ENCODE assay signal across 20 cellular contexts in the genomic region with DNA sequence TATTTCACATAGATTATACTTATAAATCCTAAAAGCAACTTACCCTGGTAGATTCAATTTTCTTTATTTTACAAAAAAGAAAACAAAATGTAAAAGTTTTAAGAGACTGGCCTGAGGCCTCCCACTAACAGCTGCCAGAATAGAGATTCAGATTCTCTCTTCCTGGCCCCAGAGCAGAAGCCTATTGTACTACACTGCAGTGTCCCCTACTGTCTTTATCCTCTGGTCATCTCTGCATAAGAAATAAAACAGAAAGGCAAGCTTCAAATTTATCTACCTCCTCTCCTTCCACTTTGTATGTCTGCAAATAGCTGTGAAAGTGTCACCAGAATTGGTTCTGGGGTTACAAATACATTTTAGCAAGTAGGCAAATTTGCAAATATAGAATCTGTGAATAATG.
DNase-seq lines count a peak whose midpoint lies in the region; ATAC-seq and TF ChIP-seq lines count a peak whose summit lies in the region.
"Had no signal": no experiment of that assay in that cellular context is flagged by ENCODE, and none has a peak within 500 bp of the region (broad histone marks: within the 10 kb centered on the region; RNA-seq: fewer than 3 reads in every experiment).

No MANE protein-coding gene starts in this region.

- no peak for TF ChIP-seq POLR2A in HCT116 (IDR thresholded peaks at IDR 0.05; ENCODE audit: borderline replicate concordance, extremely low read depth, insufficient read depth, insufficient read length)

- CTCF ChIA-PET in HCT116 (lab: Charles Lee) = no interaction called here
- CTCF ChIA-PET in CD4-positive, alpha-beta memory T cell (lab: Charles Lee; ENCODE audit: partially characterized antibody) = no interaction called here

- H3K36me3 ChIP-seq in HCT116 (ENCODE audit: control insufficient read depth in 1 of 2, insufficient read depth in 2 of 2, low read length in 2 of 2) = no peaks in the 10 kb centered on the region
- no peaks in the 10 kb centered on the region for H3K36me3 ChIP-seq in CD4-positive, alpha-beta memory T cell (ENCODE audit: insufficient read depth, low read length)
- H3K36me3 ChIP-seq: gastroesophageal sphincter, left ventricle myocardium inferior, thyroid gland had no signal

- H3K27me3 ChIP-seq in HCT116 (ENCODE audit: insufficient read depth, low read length) (no peaks in the 10 kb centered on the region), dorsolateral prefrontal cortex (peaks cover 0 to 4% (median 0%) of the 10 kb centered on the region in 45 donors)
- H3K27me3 ChIP-seq in CD4-positive, alpha-beta memory T cell (ENCODE audit: insufficient read depth, low read length) = no peaks in the 10 kb centered on the region
- H3K27me3 ChIP-seq: gastroesophageal sphincter, thyroid gland had no signal

- H3K27ac ChIP-seq in HCT116 (ENCODE audit: low read depth, low read length) (no peak overlapping the region), dorsolateral prefrontal cortex (no peak overlapping the region)
- H3K27ac ChIP-seq in CD4-positive, alpha-beta memory T cell (ENCODE audit: low read depth, low read length) = no peak overlapping the region
- H3K27ac ChIP-seq: gastroesophageal sphincter, left ventricle myocardium inferior, thyroid gland had no signal

- TF ChIP-seq RAD21 in HCT116 (IDR thresholded peaks at IDR 0.05; ENCODE audit: low read depth) = peak; percentile 32; the same call in 1 of the 2 replicates

- no peaks in the 10 kb centered on the region for H4K20me1 ChIP-seq in HCT116 (ENCODE audit: insufficient read depth)

- peaks cover 3% of the 10 kb centered on the region for H3K9me3 Mint-ChIP-seq in mesothelial cell of epicardium
- peaks cover 17% of the 10 kb centered on the region for H3K9me3 Mint-ChIP-seq in stimulated activated effector memory CD8-positive, alpha-beta T cell treated with anti-CD3 and anti-CD28 coated beads, Interleukin-12 subunit alpha, Interleukin-12 subunit beta, amount 100 ng/mL, for 72 hours
- peaks cover 0 to 11% (median 4%) of the 10 kb centered on the region in 8 donors for H3K9me3 Mint-ChIP-seq in CD4-positive, alpha-beta memory T cell
- H3K9me3 Mint-ChIP-seq: dendritic cell treated with granulocyte-macrophage colony-stimulating factor and Interleukin-4, amounts not matched to agents 40 ng/mL and 50 ng/mL, for 4 days had no signal

- no peak overlapping the region for H3K4me2 ChIP-seq in HCT116 (ENCODE audit: low read length)
- H3K4me2 ChIP-seq: smooth muscle cell had no signal

- RAD21 ChIA-PET in HCT116 (lab: Charles Lee; ENCODE audit: low non-redundant PET in 1 of 2, low total read pairs in 2 of 2, uncharacterized antibody in 2 of 2, unreplicated experiment in 2 of 2) = no interaction called here

- peak overlapping the region; percentile 47 for H3K27ac Mint-ChIP-seq in mesothelial cell of epicardium
- H3K27ac Mint-ChIP-seq in stimulated activated effector memory CD8-positive, alpha-beta T cell treated with anti-CD3 and anti-CD28 coated beads, Interleukin-12 subunit alpha, Interleukin-12 subunit beta, amount 100 ng/mL, for 72 hours = no peak overlapping the region
- H3K27ac Mint-ChIP-seq in CD4-positive, alpha-beta memory T cell = peak overlapping the region in 1 of 7 donors; percentile 12
- H3K27ac Mint-ChIP-seq: activated naive CD8-positive, alpha-beta T cell treated with anti-CD3 and anti-CD28 coated beads, Interleukin-2, amount 50 U/mL, for 24 hours; activated T-cell treated with anti-CD3 and anti-CD28 coated beads, Interleukin-2, amount 50 U/mL, for 24 hours; CD8-positive, alpha-beta memory T cell; dendritic cell treated with granulocyte-macrophage colony-stimulating factor and Interleukin-4, amounts not matched to agents 40 ng/mL and 50 ng/mL, for 4 days had no signal

- no peak overlapping the region for H3K9ac ChIP-seq in HCT116 (ENCODE audit: low read length)

- TF ChIP-seq CTCF in HCT116 (IDR thresholded peaks at IDR 0.05 in 2 of 3, conservative IDR thresholded peaks at IDR 0.05 in 1 of 3; ENCODE audit: borderline replicate concordance in 1 of 3, insufficient read depth in 1 of 3, low read depth in 2 of 3, low read length in 2 of 3) (no peak), epithelial cell of proximal tubule (conservative IDR thresholded peaks at IDR 0.05; ENCODE audit: low read depth, low read length) (peak; percentile 59), mesothelial cell of epicardium (IDR thresholded peaks at IDR 0.05; ENCODE audit: unreplicated experiment) (no peak), dorsolateral prefrontal cortex (IDR thresholded peaks at IDR 0.05 in 54 of 56, conservative IDR thresholded peaks at IDR 0.05 in 2 of 56; ENCODE audit: low read depth in 1 of 56, partially characterized antibody in 56 of 56) (no peak)

- no peaks in the 10 kb centered on the region for H3K9me2 ChIP-seq in HCT116 (ENCODE audit: insufficient read depth)

- DNase-seq in HCT116 (ENCODE audit: low read depth, low spot score) (no peak), RKO (ENCODE audit: low spot score) (peak; percentile 28), epithelial cell of proximal tubule (ENCODE audit: low read depth) (no peak), mesothelial cell of epicardium (ENCODE audit: low spot score in 2 of 2, unreplicated experiment in 2 of 2) (no peak), dorsolateral prefrontal cortex (no peak), mesenteric fat pad (ENCODE audit: low spot score) (no peak)
- no peak for DNase-seq in stimulated activated effector memory CD8-positive, alpha-beta T cell treated with anti-CD3 and anti-CD28 coated beads, Interleukin-12 subunit alpha, Interleukin-12 subunit beta, amount 100 ng/mL, for 72 hours (ENCODE audit: low spot score in 2 of 2)
- DNase-seq in CD4-positive, alpha-beta memory T cell = no peak
- DNase-seq: activated CD4-positive, alpha-beta T cell treated with anti-CD3 and anti-CD28 coated beads for 4 hours; activated naive CD8-positive, alpha-beta T cell treated with anti-CD3 and anti-CD28 coated beads, Interleukin-2, amount 50 U/mL, for 24 hours; activated T-cell treated with anti-CD3 and anti-CD28 coated beads, Interleukin-2, amount 50 U/mL, for 24 hours; CD8-positive, alpha-beta memory T cell; left ventricle myocardium inferior; NCI-H2029; T-helper 1 cell; thyroid gland had no signal

- H3K4me1 ChIP-seq in HCT116 (ENCODE audit: control insufficient read depth in 1 of 2, insufficient read depth in 2 of 2, low read length in 2 of 2) = no peaks in the 10 kb centered on the region
- no peaks in the 10 kb centered on the region for H3K4me1 ChIP-seq in CD4-positive, alpha-beta memory T cell (ENCODE audit: insufficient read depth, low read length)
- H3K4me1 ChIP-seq: gastroesophageal sphincter, left ventricle myocardium inferior, thyroid gland had no signal

- H3K4me1 Mint-ChIP-seq in mesothelial cell of epicardium = peaks cover 11% of the 10 kb centered on the region
- no peaks in the 10 kb centered on the region for H3K4me1 Mint-ChIP-seq in stimulated activated effector memory CD8-positive, alpha-beta T cell treated with anti-CD3 and anti-CD28 coated beads, Interleukin-12 subunit alpha, Interleukin-12 subunit beta, amount 100 ng/mL, for 72 hours
- H3K4me1 Mint-ChIP-seq in CD4-positive, alpha-beta memory T cell = no peaks in the 10 kb centered on the region
- H3K4me1 Mint-ChIP-seq: activated naive CD8-positive, alpha-beta T cell treated with anti-CD3 and anti-CD28 coated beads, Interleukin-2, amount 50 U/mL, for 24 hours; CD8-positive, alpha-beta memory T cell had no signal

- POLR2A ChIA-PET in HCT116 (lab: Charles Lee) = no interaction called here
- POLR2A ChIA-PET in CD4-positive, alpha-beta memory T cell (lab: Charles Lee; ENCODE audit: partially characterized antibody) = no interaction called here

- H3K79me2 ChIP-seq in HCT116 (ENCODE audit: insufficient read depth, low read length) = no peaks in the 10 kb centered on the region

- no peak overlapping the region for H3K4me3 Mint-ChIP-seq in mesothelial cell of epicardium
- no peak overlapping the region for H3K4me3 Mint-ChIP-seq in stimulated activated effector memory CD8-positive, alpha-beta T cell treated with anti-CD3 and anti-CD28 coated beads, Interleukin-12 subunit alpha, Interleukin-12 subunit beta, amount 100 ng/mL, for 72 hours
- H3K4me3 Mint-ChIP-seq in CD4-positive, alpha-beta memory T cell = no peak overlapping the region
- H3K4me3 Mint-ChIP-seq: activated naive CD8-positive, alpha-beta T cell treated with anti-CD3 and anti-CD28 coated beads, Interleukin-2, amount 50 U/mL, for 24 hours; activated T-cell treated with anti-CD3 and anti-CD28 coated beads, Interleukin-2, amount 50 U/mL, for 24 hours; CD8-positive, alpha-beta memory T cell; dendritic cell treated with granulocyte-macrophage colony-stimulating factor and Interleukin-4, amounts not matched to agents 40 ng/mL and 50 ng/mL, for 4 days had no signal

- ATAC-seq in HCT116 = no peak
- no peak for ATAC-seq in stimulated activated effector memory CD8-positive, alpha-beta T cell treated with anti-CD3 and anti-CD28 coated beads, Interleukin-12 subunit alpha, Interleukin-12 subunit beta, amount 100 ng/mL, for 72 hours
- ATAC-seq: activated naive CD8-positive, alpha-beta T cell treated with anti-CD3 and anti-CD28 coated beads, Interleukin-2, amount 50 U/mL, for 24 hours; gastroesophageal sphincter; K562 had no signal

- intact Hi-C loops in HCT116 (cut with micrococcal nuclease) = no loop called here
- intact Hi-C loops in dorsolateral prefrontal cortex (cut with DNase I) = no loop called here
- intact Hi-C loops in CD4-positive, alpha-beta memory T cell (cut with micrococcal nuclease) = no loop called here

- BruUV-seq in HCT116 (replicated peaks; lab: Mats Ljungman, UMichigan) = no TSS peak

- H2AFZ ChIP-seq in HCT116 (ENCODE audit: low read depth, low read length, poor library complexity, severe bottlenecking) = no peak overlapping the region

- H3K9me3 ChIP-seq in HCT116 (ENCODE audit: control insufficient read depth in 1 of 2, insufficient read depth in 1 of 2, low read depth in 1 of 2, low read length in 2 of 2) = no peaks in the 10 kb centered on the region
- H3K9me3 ChIP-seq in CD4-positive, alpha-beta memory T cell (ENCODE audit: control insufficient read depth in 1 of 2, low read length in 2 of 2) = no peaks in the 10 kb centered on the region
- H3K9me3 ChIP-seq: gastroesophageal sphincter, left ventricle myocardium inferior, thyroid gland had no signal

- H3K27me3 Mint-ChIP-seq in mesothelial cell of epicardium (ENCODE audit: low read depth) = no peaks in the 10 kb centered on the region
- no peaks in the 10 kb centered on the region for H3K27me3 Mint-ChIP-seq in CD4-positive, alpha-beta memory T cell
- H3K27me3 Mint-ChIP-seq: activated naive CD8-positive, alpha-beta T cell treated with anti-CD3 and anti-CD28 coated beads, Interleukin-2, amount 50 U/mL, for 24 hours; activated T-cell treated with anti-CD3 and anti-CD28 coated beads, Interleukin-2, amount 50 U/mL, for 24 hours; CD8-positive, alpha-beta memory T cell; dendritic cell treated with granulocyte-macrophage colony-stimulating factor and Interleukin-4, amounts not matched to agents 40 ng/mL and 50 ng/mL, for 4 days had no signal

- H3K4me3 ChIP-seq in HCT116 (replicated peaks in 1 of 2; ENCODE audit: low read depth in 1 of 2, low read length in 2 of 2) (no peak overlapping the region), epithelial cell of proximal tubule (ENCODE audit: low read depth, low read length) (no peak overlapping the region), dorsolateral prefrontal cortex (no peak overlapping the region)
- H3K4me3 ChIP-seq in CD4-positive, alpha-beta memory T cell (ENCODE audit: low read length in 2 of 2) = no peak overlapping the region
- H3K4me3 ChIP-seq: gastroesophageal sphincter, K562, left ventricle myocardium inferior, smooth muscle cell, thyroid gland had no signal

- H3K36me3 Mint-ChIP-seq in mesothelial cell of epicardium = no peaks in the 10 kb centered on the region
- no peaks in the 10 kb centered on the region for H3K36me3 Mint-ChIP-seq in stimulated activated effector memory CD8-positive, alpha-beta T cell treated with anti-CD3 and anti-CD28 coated beads, Interleukin-12 subunit alpha, Interleukin-12 subunit beta, amount 100 ng/mL, for 72 hours
- no peaks in the 10 kb centered on the region for H3K36me3 Mint-ChIP-seq in CD4-positive, alpha-beta memory T cell
- H3K36me3 Mint-ChIP-seq: CD8-positive, alpha-beta memory T cell had no signal
